In genomic region chr6:161164182-161164625, GRCh38 we compare ENCODE assay signal across 17 cellular contexts.
A peak's percentile ranks its signal among the peaks of the same experiment; 100 is the strongest.
DNase-seq lines count a peak whose midpoint lies in the region; FAIRE-seq and TF ChIP-seq lines count a peak whose summit lies in the region.
"Had no signal": no experiment of that assay in that cellular context is flagged by ENCODE, and none has a peak within 500 bp of the region (broad histone marks: within the 10 kb centered on the region; RNA-seq: fewer than 3 reads in every experiment).

No MANE protein-coding gene starts in this region.

- no peaks in the 10 kb centered on the region for H3K79me1 ChIP-seq in H9 (ENCODE audit: insufficient read depth, low read depth, low read length, poor library complexity, severe bottlenecking)
- peaks cover 9% of the 10 kb centered on the region for H3K79me1 ChIP-seq in H1 (ENCODE audit: low read depth, low read length)

- no peak overlapping the region for H3K4ac ChIP-seq in H9 (ENCODE audit: low read depth, low read length)
- no peak overlapping the region for H3K4ac ChIP-seq in H1 (replicated peaks; ENCODE audit: insufficient read length, low read depth, low read length)

- H2BK120ac ChIP-seq in H9 (ENCODE audit: low read depth, low read length, poor library complexity, severe bottlenecking) (no peak overlapping the region), H1 (replicated peaks; ENCODE audit: low read depth, low read length) (no peak overlapping the region)

- H3K4me2 ChIP-seq in H9 (ENCODE audit: insufficient read depth, insufficient read length, low read length) (no peak overlapping the region), H1 (ENCODE audit: insufficient read depth in 1 of 2, low read depth in 2 of 2, low read length in 2 of 2) (no peak overlapping the region; a peak in 1 of 4 replicates)

- CTCF ChIA-PET in H1 (lab: Charles Lee; ENCODE audit: partially characterized antibody), result interaction anchor here (0.8 to 3.5 kb wide), 5 partner anchors 9 to 209 kb away, joined by 3 to 15 read pairs (median 4); no protein-coding TSS in a partner anchor

- no peak overlapping the region for H2BK5ac ChIP-seq in H9 (ENCODE audit: insufficient read length, low read length)
- no peak overlapping the region for H2BK5ac ChIP-seq in H1 (ENCODE audit: low read depth, low read length)

- H3K9ac ChIP-seq in H9 (ENCODE audit: extremely low read depth, insufficient read length, low read length), result no peak overlapping the region
- H3K9ac ChIP-seq in H1 (replicated peaks in 1 of 4; ENCODE audit: extremely low read depth in 1 of 4, low read depth in 3 of 4, low read length in 3 of 4), result no peak overlapping the region
- H3K9ac ChIP-seq: BLaER1 treated with 17β-estradiol and CSF1 and Interleukin-3, amounts not matched to agents 10 nM and 100 nM had no signal

- H2AK5ac ChIP-seq in H9 (ENCODE audit: insufficient read length, low read length) (no peak overlapping the region), H1 (ENCODE audit: low read depth, low read length) (no peak overlapping the region)

- H3K18ac ChIP-seq in H9 (ENCODE audit: insufficient read length, low read depth, low read length) (no peak overlapping the region), H1 (ENCODE audit: extremely low read depth, low read length) (no peak overlapping the region; the same call in 1 of the 2 replicates)

- H3K36me3 Mint-ChIP-seq in H9 (ENCODE audit: insufficient read depth in 1 of 3, low read depth in 3 of 3), result peaks cover 46 to 53% (median 49%) of the 10 kb centered on the region in 3 experiments
- peaks cover 69% of the 10 kb centered on the region for H3K36me3 Mint-ChIP-seq in nephron progenitor cell (ENCODE audit: low read depth)

- no peak overlapping the region for H2BK20ac ChIP-seq in H9 (ENCODE audit: low read depth, low read length, poor library complexity, severe bottlenecking)
- no peak overlapping the region for H2BK20ac ChIP-seq in H1 (ENCODE audit: low read length)

- peaks cover 0 to 17% (median 1%) of the 10 kb centered on the region in 4 experiments; a peak in 3 of 8 replicates for H3K36me3 ChIP-seq in H1 (ENCODE audit: control insufficient read depth in 2 of 4, insufficient read depth in 4 of 4, low read length in 3 of 4)

- no peak for TF ChIP-seq RAD21 in H1 (IDR thresholded peaks at IDR 0.05 in 1 of 2, conservative IDR thresholded peaks at IDR 0.05 in 1 of 2; ENCODE audit: low read depth in 2 of 2, low read length in 2 of 2)

- H4K5ac ChIP-seq in H9 (ENCODE audit: insufficient read length, low read depth, low read length), result no peak overlapping the region
- H4K5ac ChIP-seq in H1 (ENCODE audit: insufficient read length, low read depth, low read length), result no peak overlapping the region

- H4K20me1 ChIP-seq in H9 (ENCODE audit: control insufficient read depth, insufficient read depth, insufficient read length) (no peaks in the 10 kb centered on the region), H1 (replicated peaks in 1 of 2; ENCODE audit: control insufficient read depth in 1 of 2, insufficient read depth in 2 of 2, low read length in 2 of 2) (no peaks in the 10 kb centered on the region)

- H3K4me3 Mint-ChIP-seq in H9 (no peak overlapping the region; a peak in 1 of 5 replicates), nephron progenitor cell (no peak overlapping the region)
- H3K4me3 Mint-ChIP-seq: B cell; CD8-positive, alpha-beta T cell had no signal

- H3K27ac Mint-ChIP-seq in H9 (peak overlapping the region in 2 of 3 experiments; percentile 61 to 69; a peak in 2 of 7 replicates), nephron progenitor cell (peak overlapping the region; percentile 22)
- H3K27ac Mint-ChIP-seq: B cell; CD8-positive, alpha-beta T cell had no signal

- no peak overlapping the region for H4K91ac ChIP-seq in H9 (ENCODE audit: insufficient read length, low read depth, low read length)
- no peak overlapping the region for H4K91ac ChIP-seq in H1 (replicated peaks; ENCODE audit: insufficient read length, low read length)

- TF ChIP-seq POLR2A in H1 (IDR thresholded peaks at IDR 0.05; ENCODE audit: control extremely low read depth in 1 of 2, low read depth in 2 of 2, low read length in 2 of 2), result no peak

- no peaks in the 10 kb centered on the region for H3K23me2 ChIP-seq in H9 (ENCODE audit: insufficient read length, low read depth, low read length, poor library complexity, severe bottlenecking)
- no peaks in the 10 kb centered on the region for H3K23me2 ChIP-seq in H1 (ENCODE audit: low read depth, low read length)

- H3K27me3 ChIP-seq in H9 (ENCODE audit: insufficient read depth, low read length) (no peaks in the 10 kb centered on the region), H1 (replicated peaks in 1 of 4; ENCODE audit: control insufficient read depth in 3 of 4, extremely low read depth in 1 of 4, insufficient read depth in 3 of 4, low read length in 3 of 4) (no peaks in the 10 kb centered on the region)
- H3K27me3 ChIP-seq: BLaER1 treated with 17β-estradiol and CSF1 and Interleukin-3, amounts not matched to agents 10 nM and 100 nM had no signal

- WGBS in H9 (ENCODE audit: extremely low coverage, insufficient read length, low lambda C conversion rate), result no CpG with 5 or more reads among the region's 9 CpGs
- 87% methylated on average over 9 of the region's 9 CpGs; no CpG with 5 or more reads in 1 of the 2 experiments for WGBS in H1 (ENCODE audit: extremely low coverage in 1 of 2, insufficient coverage in 1 of 2, insufficient read length in 1 of 2, insufficient replicate concordance in 2 of 2, low coverage in 1 of 2, low lambda C conversion rate in 2 of 2, missing lambda C conversion rate in 1 of 2), 2 experiments

- H3K27ac ChIP-seq in H9 (ENCODE audit: insufficient read length, low read depth, low read length) (no peak overlapping the region), H1 (ENCODE audit: low read depth, low read length) (no peak overlapping the region), substantia nigra (ENCODE audit: low read depth, low read length, poor library complexity, severe bottlenecking) (peak overlapping the region; percentile 42)
- H3K27ac ChIP-seq: BLaER1 treated with 17β-estradiol and CSF1 and Interleukin-3, amounts not matched to agents 10 nM and 100 nM had no signal

- POLR2A ChIA-PET in H1 (lab: Charles Lee; ENCODE audit: partially characterized antibody), result no interaction called here

- H3K4me1 Mint-ChIP-seq in H9, result peaks cover 41 to 46% of the 10 kb centered on the region in 2 experiments
- peaks cover 14% of the 10 kb centered on the region for H3K4me1 Mint-ChIP-seq in nephron progenitor cell

- no peak overlapping the region for H2BK12ac ChIP-seq in H9 (ENCODE audit: insufficient read length, low read depth, low read length)
- no peak overlapping the region for H2BK12ac ChIP-seq in H1 (ENCODE audit: low read depth, low read length)

- H3K14ac ChIP-seq in H9 (ENCODE audit: insufficient read depth, low read length) (no peak overlapping the region), H1 (ENCODE audit: insufficient read length) (no peak overlapping the region)

- H3T11ph ChIP-seq in H9 (ENCODE audit: low read length), result no peak overlapping the region

- H3K27me3 Mint-ChIP-seq in H9 (ENCODE audit: low read depth) (no peaks in the 10 kb centered on the region), nephron progenitor cell (ENCODE audit: low read depth, poor library complexity) (no peaks in the 10 kb centered on the region)
- H3K27me3 Mint-ChIP-seq: B cell had no signal

- no peak for DNase-seq in H9
- DNase-seq in H1 (ENCODE audit: low read depth in 1 of 2, low spot score in 2 of 2), result no peak
- DNase-seq in nephron progenitor cell, result no peak
- no peak for DNase-seq in substantia nigra (lab: John Stamatoyannopoulos, UW)
- no peak for DNase-seq in HT-29 (ENCODE audit: low spot score)
- DNase-seq in NK-92 (lab: John Stamatoyannopoulos, UW; ENCODE audit: unreplicated experiment), result no peak
- DNase-seq: CD8-positive, alpha-beta T cell; COR-L47; DMS 273 treated with DMSO at 0.1 percent for 48 hours; DMS53; DND-41; EL; GOT3 had no signal

- TF ChIP-seq EP300 in H1 (IDR thresholded peaks at IDR 0.05; ENCODE audit: borderline replicate concordance in 1 of 2, low read depth in 2 of 2, low read length in 2 of 2), result no peak

- no peaks in the 10 kb centered on the region for H3K79me2 ChIP-seq in H9 (ENCODE audit: insufficient read depth, low read length)
- H3K79me2 ChIP-seq in H1 (ENCODE audit: control insufficient read depth in 1 of 2, insufficient read depth in 2 of 2, low read length in 2 of 2), result peaks cover 0 to 4% of the 10 kb centered on the region in 2 experiments; a peak in 1 of 4 replicates

- H3K9me3 ChIP-seq in H9 (ENCODE audit: control insufficient read depth, low read depth, low read length) (no peaks in the 10 kb centered on the region), H1 (ENCODE audit: insufficient read depth in 2 of 2, low read depth in 1 of 2, low read length in 1 of 2) (no peaks in the 10 kb centered on the region)
- H3K9me3 ChIP-seq: HAP-1 had no signal

- H3K56ac ChIP-seq in H9 (ENCODE audit: insufficient read length, low read depth, low read length), result no peak overlapping the region
- H3K56ac ChIP-seq in H1 (replicated peaks; ENCODE audit: insufficient read length, low read depth, low read length), result no peak overlapping the region

- H2AFZ ChIP-seq in H9 (ENCODE audit: low read length) (no peak overlapping the region), H1 (ENCODE audit: low read length) (no peak overlapping the region)

- H3K9me3 Mint-ChIP-seq in H9 (no peaks in the 10 kb centered on the region), nephron progenitor cell (no peaks in the 10 kb centered on the region)
- H3K9me3 Mint-ChIP-seq: CD8-positive, alpha-beta T cell had no signal

- no peak overlapping the region for H3K4me3 ChIP-seq in H1 (ENCODE audit: extremely low read depth in 1 of 4, insufficient read depth in 2 of 4, low read depth in 3 of 4, low read length in 4 of 4)
- H3K4me3 ChIP-seq: BLaER1 treated with 17β-estradiol and CSF1 and Interleukin-3, amounts not matched to agents 10 nM and 100 nM; GM12878; HAP-1 had no signal

- no peak for FAIRE-seq in H1 (lab: Jason Lieb, UNC)
- FAIRE-seq: GM12878 had no signal

- H3K23ac ChIP-seq in H9 (ENCODE audit: insufficient read length, low read depth, low read length) (no peak overlapping the region), H1 (ENCODE audit: insufficient read length) (no peak overlapping the region)

- peaks cover 14% of the 10 kb centered on the region; the same call in 1 of the 2 replicates for H3K4me1 ChIP-seq in H9 (ENCODE audit: insufficient read depth, low read length)
- peaks cover 2 to 21% (median 16%) of the 10 kb centered on the region in 4 experiments for H3K4me1 ChIP-seq in H1 (replicated peaks in 1 of 4; ENCODE audit: control insufficient read depth in 3 of 4, insufficient read depth in 4 of 4, low read length in 3 of 4)
- H3K4me1 ChIP-seq: HAP-1 had no signal

- TF ChIP-seq CTCF in H9 (conservative IDR thresholded peaks at IDR 0.05) (no peak), H1 (IDR thresholded peaks at IDR 0.05; ENCODE audit: control extremely low read depth in 1 of 3, insufficient read depth in 1 of 3, low read depth in 1 of 3, low read length in 3 of 3) (no peak), nephron progenitor cell (IDR thresholded peaks at IDR 0.05) (no peak)

- H4K8ac ChIP-seq in H9 (replicated peaks; ENCODE audit: insufficient read length, low read depth, low read length), result no peak overlapping the region
- no peak overlapping the region; the same call in 1 of the 2 replicates for H4K8ac ChIP-seq in H1 (ENCODE audit: extremely low read depth, insufficient read depth, low read length)

- H2BK15ac ChIP-seq in H9 (ENCODE audit: low read depth, low read length) (no peak overlapping the region), H1 (ENCODE audit: low read length) (0 out of 2 replicates have a peak overlapping the region, but pooled peaks have one; percentile 29)
